11 cellular contexts compared by ENCODE assay signal in the genomic region with DNA sequence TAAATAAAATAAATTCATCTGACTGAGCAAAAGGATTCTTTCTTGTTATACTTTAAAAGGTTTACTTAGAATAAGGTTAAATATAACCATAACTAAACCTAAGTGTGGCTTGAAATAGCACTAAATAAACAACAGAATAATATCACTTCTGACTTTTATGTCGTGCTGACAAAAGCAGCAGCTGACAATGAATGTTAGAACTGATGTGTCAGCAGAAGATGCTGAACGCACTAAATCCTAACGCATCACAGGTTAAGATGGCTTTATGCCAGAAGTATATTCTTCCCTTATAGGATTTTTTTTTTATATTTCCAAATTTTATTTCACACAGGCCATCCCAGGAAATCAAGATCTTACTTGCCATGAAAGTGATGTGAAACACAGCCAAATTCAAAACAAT.
"Had no signal": no experiment of that assay in that cellular context is flagged by ENCODE, and none has a peak within 500 bp of the region (broad histone marks: within the 10 kb centered on the region; RNA-seq: fewer than 3 reads in every experiment).

No MANE protein-coding gene starts in this region.

- H3K4me3 ChIP-seq: GM23248, GM23338, HAP-1 had no signal

- H3K27ac ChIP-seq: GM23248 had no signal

- H3K4me2 ChIP-seq: GM23338 had no signal

- DNase-seq: GM23248, GOT3, H7, H9, HCEC 1CT, HFFc6 had no signal

- H3K9me3 ChIP-seq: HAP-1 had no signal

- FAIRE-seq: H1, H54 had no signal

- ATAC-seq: GM23338, HCT116 had no signal

- H2AFZ ChIP-seq: GM23248, GM23338 had no signal

- H3K9ac ChIP-seq: GM23248 had no signal

- H3K4me1 ChIP-seq: HAP-1 had no signal

- H3K36me3 ChIP-seq: HAP-1 had no signal
